Comparison of ENCODE assay signal across 17 cellular contexts in the genomic region with DNA sequence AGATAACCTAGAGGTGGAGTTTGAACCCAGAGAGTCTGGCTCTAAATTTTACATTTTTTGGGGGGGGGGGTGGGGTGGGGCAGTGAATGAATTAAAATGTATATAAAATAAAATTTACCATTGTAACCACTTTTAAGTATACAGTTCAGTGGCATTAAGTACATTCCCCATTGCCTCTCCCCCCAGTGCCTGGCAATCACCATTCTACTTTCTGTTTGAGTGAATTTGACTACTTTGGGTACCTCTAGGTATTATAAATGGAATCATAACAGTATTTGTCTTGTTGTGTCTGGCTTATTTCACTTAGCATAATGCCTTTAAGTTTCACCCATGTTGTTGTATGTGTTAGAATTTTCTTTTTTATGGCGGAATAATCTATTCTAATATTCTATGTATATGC. TPM values are rescaled to one million over a fixed set of nuclear protein-coding genes. Genes with fewer than 3 reads are reported as not detected.
DNase-seq lines count a peak whose midpoint lies in the region; ATAC-seq, FAIRE-seq and TF ChIP-seq lines count a peak whose summit lies in the region.
"Had no signal": no experiment of that assay in that cellular context is flagged by ENCODE, and none has a peak within 500 bp of the region (broad histone marks: within the 10 kb centered on the region; RNA-seq: fewer than 3 reads in every experiment).

No MANE protein-coding gene starts in this region.

- H3K27me3 ChIP-seq in Loucy (ENCODE audit: insufficient read depth, low read length, poor library complexity, severe bottlenecking) (no peaks in the 10 kb centered on the region), GM12878 (replicated peaks in 1 of 2; ENCODE audit: control insufficient read depth in 2 of 2, insufficient read depth in 2 of 2, low read length in 1 of 2) (no peaks in the 10 kb centered on the region), skeletal muscle satellite cell (ENCODE audit: control insufficient read depth, insufficient read depth, low read length) (no peaks in the 10 kb centered on the region), H7 (ENCODE audit: control insufficient read depth, insufficient read depth, low read length) (peaks cover 19% of the 10 kb centered on the region)

- intact Hi-C loops in GM12878 (cut with micrococcal nuclease; ENCODE audit: unreplicated experiment) = no loop called here

- H3K4me2 ChIP-seq in Loucy (ENCODE audit: low read depth, low read length, poor library complexity, severe bottlenecking) = peak overlapping the region; percentile 98
- H3K4me2 ChIP-seq in GM12878 (ENCODE audit: control insufficient read depth, insufficient read depth) = peak overlapping the region; percentile 78
- peak overlapping the region; percentile 13 for H3K4me2 ChIP-seq in skeletal muscle satellite cell (ENCODE audit: low read length)
- H3K4me2 ChIP-seq: hepatocyte, neural progenitor cell had no signal

- no peaks in the 10 kb centered on the region for H3F3A ChIP-seq in Loucy (ENCODE audit: low read depth)

- H3K9me3 Mint-ChIP-seq in activated naive CD4-positive, alpha-beta T cell treated with anti-CD3 and anti-CD28 coated beads, Interleukin-2, amount 50 U/mL, for 24 hours = no peaks in the 10 kb centered on the region
- peaks cover 12% of the 10 kb centered on the region for H3K9me3 Mint-ChIP-seq in WTC11

- H3K4me1 ChIP-seq in Loucy (ENCODE audit: insufficient read depth, low read length, poor library complexity, severe bottlenecking) (peaks cover 57% of the 10 kb centered on the region), GM12878 (ENCODE audit: control insufficient read depth, insufficient read depth, low read length) (peaks cover 16% of the 10 kb centered on the region), skeletal muscle satellite cell (ENCODE audit: control insufficient read depth, insufficient read depth, low read length) (peaks cover 33% of the 10 kb centered on the region)

- H3K27me3 Mint-ChIP-seq in activated naive CD4-positive, alpha-beta T cell treated with anti-CD3 and anti-CD28 coated beads, Interleukin-2, amount 50 U/mL, for 24 hours = no peaks in the 10 kb centered on the region
- peaks cover 20% of the 10 kb centered on the region for H3K27me3 Mint-ChIP-seq in WTC11 (ENCODE audit: low read depth)
- H3K27me3 Mint-ChIP-seq: memory B cell had no signal

- WGBS in GM12878 (ENCODE audit: insufficient coverage, insufficient replicate concordance, low lambda C conversion rate, missing lambda C conversion rate) = 55% methylated on average over 1 of the region's 1 CpG

- H3K9me2 ChIP-seq in Loucy (replicated peaks; ENCODE audit: low read depth, low read length) = no peaks in the 10 kb centered on the region
- H3K9me2 ChIP-seq: SK-N-SH had no signal

- SMC1A ChIA-PET in GM12878 (lab: Charles Lee; ENCODE audit: uncharacterized antibody, unreplicated experiment) = interaction anchor here (1.0 kb wide), 1 partner anchor 121 kb away, joined by 3 read pairs; no protein-coding TSS in a partner anchor

- no peaks in the 10 kb centered on the region for H3K36me3 Mint-ChIP-seq in activated naive CD4-positive, alpha-beta T cell treated with anti-CD3 and anti-CD28 coated beads, Interleukin-2, amount 50 U/mL, for 24 hours
- peaks cover 4% of the 10 kb centered on the region for H3K36me3 Mint-ChIP-seq in WTC11

- H2AFZ ChIP-seq in Loucy (ENCODE audit: low read length) (no peak overlapping the region), GM12878 (ENCODE audit: control insufficient read depth, low read depth, low read length) (no peak overlapping the region)
- H2AFZ ChIP-seq: hepatocyte, neural progenitor cell had no signal

- CTCF ChIA-PET in GM12878 (lab: Yijun Ruan, JAX) = interaction anchor here (1.0 kb wide), 1 partner anchor 119 kb away, joined by 5 read pairs; no protein-coding TSS in a partner anchor
- CTCF ChIA-PET in WTC11 (lab: Charles Lee) = interaction anchor here (1.0 kb wide), 1 partner anchor 75 kb away, joined by 3 read pairs; no protein-coding TSS in a partner anchor

- H3K79me2 ChIP-seq in Loucy (ENCODE audit: insufficient read depth, low read length) (peaks cover 54% of the 10 kb centered on the region), GM12878 (ENCODE audit: control insufficient read depth, insufficient read depth, low read length) (peaks cover 18% of the 10 kb centered on the region)

- H3K36me3 ChIP-seq in Loucy (ENCODE audit: insufficient read depth, low read length) (no peaks in the 10 kb centered on the region), GM12878 (ENCODE audit: control insufficient read depth in 2 of 2, insufficient read depth in 2 of 2, low read length in 1 of 2) (no peaks in the 10 kb centered on the region), skeletal muscle satellite cell (ENCODE audit: insufficient read depth, low read length) (no peaks in the 10 kb centered on the region), H7 (replicated peaks; ENCODE audit: control insufficient read depth, insufficient read depth, low read length) (no peaks in the 10 kb centered on the region)
- H3K36me3 ChIP-seq: neural progenitor cell had no signal

- TF ChIP-seq EP300 in GM12878 (IDR thresholded peaks at IDR 0.05; ENCODE audit: borderline replicate concordance in 1 of 2, control insufficient read depth in 1 of 2, low read depth in 2 of 2, low read length in 2 of 2) = no peak

- FAIRE-seq in GM12878 (lab: Jason Lieb, UNC) = peak; percentile 23
- FAIRE-seq: D721Med, kidney had no signal

- ATAC-seq in GM12878 (no peak), WTC11 (no peak)

- no peak for TF ChIP-seq RAD21 in GM12878 (IDR thresholded peaks at IDR 0.05; ENCODE audit: insufficient read depth, low read depth, low read length)

- DNase-seq in activated naive CD4-positive, alpha-beta T cell (lab: John Stamatoyannopoulos, UW) = no peak
- DNase-seq in GM12878 (ENCODE audit: low read depth, low spot score) (no peak), nucleus accumbens (lab: John Stamatoyannopoulos, UW) (no peak), H7 (no peak), WTC11 (ENCODE audit: low spot score) (no peak)
- DNase-seq: effector CD4-positive, alpha-beta T cell; H9; NCI-H446 treated with DMSO at 0.1 percent for 48 hours; SK-N-SH had no signal

- H3K9ac ChIP-seq in Loucy (ENCODE audit: low read depth, low read length, poor library complexity, severe bottlenecking) (no peak overlapping the region), GM12878 (ENCODE audit: control insufficient read depth, insufficient read depth, low read length) (no peak overlapping the region), skeletal muscle satellite cell (ENCODE audit: low read depth, low read length) (no peak overlapping the region)
- H3K9ac ChIP-seq: neural progenitor cell, SK-N-SH had no signal

- H3K27ac ChIP-seq in GM12878 (ENCODE audit: control insufficient read depth, insufficient read depth) = no peak overlapping the region
- H3K27ac ChIP-seq: hepatocyte, neural progenitor cell had no signal

- BruUV-seq in GM12878 (replicated peaks; lab: Mats Ljungman, UMichigan) = no TSS peak

- TF ChIP-seq CTCF in Loucy (conservative IDR thresholded peaks at IDR 0.05; ENCODE audit: low read length) = no peak
- no peak for TF ChIP-seq CTCF in GM12878 (IDR thresholded peaks at IDR 0.05 in 2 of 3, conservative IDR thresholded peaks at IDR 0.05 in 1 of 3; ENCODE audit: control insufficient read depth in 2 of 3, extremely low read depth in 1 of 3, insufficient read depth in 1 of 3, low read depth in 3 of 3, low read length in 3 of 3)
- TF ChIP-seq CTCF in WTC11 (IDR thresholded peaks at IDR 0.05) = no peak

- H3K9me3 ChIP-seq in Loucy (ENCODE audit: insufficient read depth, low read depth, low read length) (no peaks in the 10 kb centered on the region), GM12878 (replicated peaks; ENCODE audit: control insufficient read depth, insufficient read depth, low read length) (no peaks in the 10 kb centered on the region; the same call in 2 of the 3 replicates), skeletal muscle satellite cell (replicated peaks; ENCODE audit: low read length) (no peaks in the 10 kb centered on the region)
- H3K9me3 ChIP-seq: SK-N-SH had no signal

- no peaks in the 10 kb centered on the region for H4K20me1 ChIP-seq in Loucy (ENCODE audit: insufficient read depth, low read length, poor library complexity, severe bottlenecking)
- no peaks in the 10 kb centered on the region for H4K20me1 ChIP-seq in GM12878 (ENCODE audit: control insufficient read depth, insufficient read depth)

- H3K4me1 Mint-ChIP-seq in activated naive CD4-positive, alpha-beta T cell treated with anti-CD3 and anti-CD28 coated beads, Interleukin-2, amount 50 U/mL, for 24 hours = peaks cover 51% of the 10 kb centered on the region
- H3K4me1 Mint-ChIP-seq in WTC11 = peaks cover 19% of the 10 kb centered on the region

- no peak overlapping the region for H3K27ac Mint-ChIP-seq in activated naive CD4-positive, alpha-beta T cell treated with anti-CD3 and anti-CD28 coated beads, Interleukin-2, amount 50 U/mL, for 24 hours
- no peak overlapping the region for H3K27ac Mint-ChIP-seq in WTC11
- H3K27ac Mint-ChIP-seq: H9, neural progenitor cell had no signal

- POLR2A ChIA-PET in GM12878 (lab: Charles Lee) = no interaction called here
- POLR2A ChIA-PET in WTC11 (lab: Charles Lee) = no interaction called here

- H3K4me3 ChIP-seq in Loucy (ENCODE audit: low read length, poor library complexity, severe bottlenecking) = peak overlapping the region; percentile 88
- H3K4me3 ChIP-seq in GM12878 = no peak overlapping the region
- no peak overlapping the region for H3K4me3 ChIP-seq in skeletal muscle satellite cell (ENCODE audit: low read length)
- H3K4me3 ChIP-seq in H7 (ENCODE audit: insufficient read depth, low read depth, low read length) = no peak overlapping the region
- H3K4me3 ChIP-seq: hepatocyte, neural progenitor cell had no signal

- peak overlapping the region; percentile 19 for H3K4me3 Mint-ChIP-seq in activated naive CD4-positive, alpha-beta T cell treated with anti-CD3 and anti-CD28 coated beads, Interleukin-2, amount 50 U/mL, for 24 hours
- no peak overlapping the region for H3K4me3 Mint-ChIP-seq in WTC11
- H3K4me3 Mint-ChIP-seq: H9 had no signal

- TF ChIP-seq POLR2A in GM12878 (IDR thresholded peaks at IDR 0.05; ENCODE audit: low read depth, low read length) = no peak

- RAD21 ChIA-PET in GM12878 (lab: Charles Lee; ENCODE audit: unreplicated experiment) = interaction anchor here (1.4 kb wide), 1 partner anchor 119 kb away, joined by 8 read pairs; no protein-coding TSS in a partner anchor

- in situ Hi-C loops in GM12878 (cut with MboI) = no loop called here

RNA-seq across cellular contexts. Expression of gene FAM110A, which starts 2.7 kb away (rescaled TPM):
- total RNA-seq in GM12878 (2013; cell fraction: nucleolus; rRNA removed) = 4.8 and 5.4 TPM in 2 replicates
- 6.7 and 8.0 TPM in 2 replicates for total RNA-seq in GM12878 (2014; rRNA removed)
- total RNA-seq in GM12878 (2014; rRNA removed; fragmentation: Illumina TruSeq; extraction: Trizol) = 1.8 and 2.5 TPM in 2 replicates
- total RNA-seq in GM12878 (2021) = 14.8 and 15.9 TPM in 2 replicates
- polyA plus RNA-seq in GM12878 (2011; ENCODE audit: low read depth) = 4.0 TPM
- 2.7 and 6.8 TPM in 2 replicates for polyA plus RNA-seq in GM12878 (2011; rRNA removed)
- polyA plus RNA-seq in GM12878 (2011; cell fraction: cytosol; rRNA removed) = 8.8 and 10.7 TPM in 2 replicates
- polyA plus RNA-seq in GM12878 (2011; cell fraction: nucleus; rRNA removed) = 8.9 and 13.4 TPM in 2 replicates
- 8.4 and 10.9 TPM in 2 replicates for polyA plus RNA-seq in GM12878 (2012)
- 4.3 and 4.7 TPM in 2 replicates for polyA plus RNA-seq in GM12878 (2014; fragmentation: Illumina TruSeq; extraction: Trizol)
- 1 to 10 TPM; 1.1 to 2.4 TPM for polyA plus RNA-seq in GM12878 (2014; fragmentation: Nextera tagmentation; extraction: Ambion mirVana)
- polyA plus RNA-seq in GM12878 (2014; rRNA removed) = 12.8 and 13.5 TPM in 2 replicates
- 10 to 100 TPM in 1 of 2 experiments, 1 to 10 TPM in 1; 8.8 to 11.5 TPM for polyA plus RNA-seq in GM12878 (2016; fragmentation: Nextera tagmentation; extraction: Ambion mirVana)
- 2.8 and 6.3 TPM in 2 replicates for polyA minus RNA-seq in GM12878 (2011; rRNA and poly(A)+ RNA removed)
- 3.8 and 4.9 TPM in 2 replicates for polyA minus RNA-seq in GM12878 (2011; cell fraction: cytosol; rRNA and poly(A)+ RNA removed)
- 2.1 and 4.8 TPM in 2 replicates for polyA minus RNA-seq in GM12878 (2011; cell fraction: nucleus; rRNA and poly(A)+ RNA removed)
- total RNA-seq in skeletal muscle satellite cell (2012; rRNA removed) = 1.5 and 3.3 TPM in 2 replicates
- total RNA-seq in H7 (2014; rRNA removed; shearing (Covaris generic)) = 5.5 and 9.9 TPM in 2 replicates
- total RNA-seq in WTC11 (2021) = 17.2 to 18.8 TPM (median 18.0 TPM) in 3 replicates

Comparison
In these comparisons a context has a peak if more than half of its experiments do, and no peak if none do; other contexts are left out.
1. H3K4me2 ChIP-seq: peak in every context shown above with its lines; median percentile 98 in Loucy; 78 in GM12878; 13 in skeletal muscle satellite cell.